21 cellular contexts compared by ENCODE assay signal in the genomic region with DNA sequence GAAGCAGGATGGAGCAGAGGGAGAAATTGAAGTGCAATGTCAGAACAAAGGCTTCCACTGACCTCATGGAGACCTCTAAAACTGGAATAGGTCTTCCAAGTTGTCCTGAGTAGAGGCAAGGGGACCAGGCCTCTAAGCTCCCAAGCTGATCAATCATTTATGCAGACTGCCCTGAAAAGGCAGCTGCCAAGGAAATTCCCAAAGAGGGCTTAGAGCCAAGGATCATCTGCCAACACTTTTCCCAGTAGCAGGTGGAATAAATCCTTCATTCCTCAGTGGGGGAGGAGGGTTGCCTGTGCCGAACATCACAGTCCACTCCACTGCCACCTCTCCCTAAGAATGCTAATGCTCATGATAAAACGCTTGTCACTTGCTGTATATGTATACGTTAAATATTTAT.
"Had no signal": no experiment of that assay in that cellular context is flagged by ENCODE, and none has a peak within 500 bp of the region (broad histone marks: within the 10 kb centered on the region; RNA-seq: fewer than 3 reads in every experiment).

No MANE protein-coding gene starts in this region.

- H3K27me3 Mint-ChIP-seq: activated CD8-positive, alpha-beta T cell treated with anti-CD3 and anti-CD28 coated beads for 36 hours had no signal

- H3K4me1 Mint-ChIP-seq: activated CD4-positive, alpha-beta T cell treated with anti-CD3 and anti-CD28 coated beads, Interleukin-2, amount 10 ng/mL, durations not matched to agents 24 days and 14 days; neural crest cell; stimulated activated naive B cell treated with anti-CD40 and anti-IgM and Interleukin-4, amounts not matched to agents 10 μg/mL and 1 μg/mL and 100 μg/mL, for 72 hours; T-cell had no signal

- DNase-seq: activated CD4-positive, alpha-beta T cell treated with anti-CD3 and anti-CD28 coated beads, Interleukin-2, amount 10 ng/mL, durations not matched to agents 24 days and 14 days; activated CD8-positive, alpha-beta T cell treated with anti-CD3 and anti-CD28 coated beads for 36 hours; activated naive CD4-positive, alpha-beta T cell treated with anti-CD3 and anti-CD28 coated beads for 36 hours; activated T-cell treated with anti-CD3 and anti-CD28 coated beads, Interleukin-2, amount 50 U/mL, for 4 hours; caudate nucleus; effector CD8-positive, alpha-beta T cell; heart right ventricle; left ventricle myocardium inferior; mammary epithelial cell; midbrain; sigmoid colon; stimulated activated naive B cell treated with anti-CD40 and anti-IgM and Interleukin-4, amounts not matched to agents 10 μg/mL and 1 μg/mL and 100 μg/mL, for 72 hours; T-cell; T1000; upper lobe of left lung had no signal

- H3K4me3 Mint-ChIP-seq: activated CD4-positive, alpha-beta T cell treated with anti-CD3 and anti-CD28 coated beads, Interleukin-2, amount 10 ng/mL, durations not matched to agents 24 days and 14 days; activated CD8-positive, alpha-beta T cell treated with anti-CD3 and anti-CD28 coated beads for 36 hours; activated naive CD4-positive, alpha-beta T cell treated with anti-CD3 and anti-CD28 coated beads for 36 hours; activated T-cell treated with anti-CD3 and anti-CD28 coated beads, Interleukin-2, amount 50 U/mL, for 4 hours; brain; neural crest cell; stimulated activated naive B cell treated with anti-CD40 and anti-IgM and Interleukin-4, amounts not matched to agents 10 μg/mL and 1 μg/mL and 100 μg/mL, for 72 hours; T-cell had no signal

- H3K27me3 ChIP-seq: esophagus muscularis mucosa, heart right ventricle, sigmoid colon, upper lobe of left lung had no signal

- H3K9me3 ChIP-seq: esophagus muscularis mucosa, left ventricle myocardium inferior, sigmoid colon, thoracic aorta, upper lobe of left lung had no signal

- H3K4me3 ChIP-seq: coronary artery, esophagus muscularis mucosa, heart right ventricle, left ventricle myocardium inferior, sigmoid colon, thoracic aorta, upper lobe of left lung had no signal

- H3K9me3 Mint-ChIP-seq: activated CD4-positive, alpha-beta T cell treated with anti-CD3 and anti-CD28 coated beads, Interleukin-2, amount 10 ng/mL, durations not matched to agents 24 days and 14 days; activated CD8-positive, alpha-beta T cell treated with anti-CD3 and anti-CD28 coated beads for 36 hours; activated naive CD4-positive, alpha-beta T cell treated with anti-CD3 and anti-CD28 coated beads for 36 hours; activated T-cell treated with anti-CD3 and anti-CD28 coated beads, Interleukin-2, amount 50 U/mL, for 4 hours; neural crest cell; stimulated activated naive B cell treated with anti-CD40 and anti-IgM and Interleukin-4, amounts not matched to agents 10 μg/mL and 1 μg/mL and 100 μg/mL, for 72 hours had no signal

- FAIRE-seq: endothelial cell of umbilical vein had no signal

- H3K27ac ChIP-seq: coronary artery, esophagus muscularis mucosa, heart right ventricle, left ventricle myocardium inferior, sigmoid colon, thoracic aorta, upper lobe of left lung had no signal

- H3K36me3 Mint-ChIP-seq: brain; stimulated activated naive B cell treated with anti-CD40 and anti-IgM and Interleukin-4, amounts not matched to agents 10 μg/mL and 1 μg/mL and 100 μg/mL, for 72 hours; T-cell had no signal

- H3K36me3 ChIP-seq: esophagus muscularis mucosa, heart right ventricle, left ventricle myocardium inferior, sigmoid colon, thoracic aorta, upper lobe of left lung had no signal

- H3K27ac Mint-ChIP-seq: activated CD4-positive, alpha-beta T cell treated with anti-CD3 and anti-CD28 coated beads, Interleukin-2, amount 10 ng/mL, durations not matched to agents 24 days and 14 days; activated CD8-positive, alpha-beta T cell treated with anti-CD3 and anti-CD28 coated beads for 36 hours; activated naive CD4-positive, alpha-beta T cell treated with anti-CD3 and anti-CD28 coated beads for 36 hours; brain; stimulated activated naive B cell treated with anti-CD40 and anti-IgM and Interleukin-4, amounts not matched to agents 10 μg/mL and 1 μg/mL and 100 μg/mL, for 72 hours; T-cell had no signal
